In genomic region chr13:42762917-42763316, GRCh38 we compare ENCODE assay signal across 17 cellular contexts. TPM values are rescaled to one million over a fixed set of nuclear protein-coding genes. Genes with fewer than 3 reads are reported as not detected.
DNase-seq lines count a peak whose midpoint lies in the region; ATAC-seq and TF ChIP-seq lines count a peak whose summit lies in the region.
"Had no signal": no experiment of that assay in that cellular context is flagged by ENCODE, and none has a peak within 500 bp of the region (broad histone marks: within the 10 kb centered on the region; RNA-seq: fewer than 3 reads in every experiment).

No MANE protein-coding gene starts in this region.

- POLR2A ChIA-PET in SK-N-SH (lab: Yijun Ruan, JAX) = no interaction called here

- H3K27ac ChIP-seq in SK-N-SH (ENCODE audit: low read depth in 2 of 2, low read length in 1 of 2) (peak overlapping the region in 1 of 2 experiments; percentile 81; a peak in 2 of 4 replicates), neural progenitor cell (no peak overlapping the region)
- H3K27ac ChIP-seq: left ventricle myocardium inferior had no signal

- H4K20me1 ChIP-seq in SK-N-SH (ENCODE audit: insufficient read depth) (no peaks in the 10 kb centered on the region), neural progenitor cell (ENCODE audit: low read depth) (no peaks in the 10 kb centered on the region)

- H3K4me1 ChIP-seq in SK-N-SH (ENCODE audit: control insufficient read depth in 1 of 2, insufficient read depth in 2 of 2, low read depth in 1 of 2, low read length in 1 of 2) (no peaks in the 10 kb centered on the region), neural progenitor cell (no peaks in the 10 kb centered on the region)
- H3K4me1 ChIP-seq: left ventricle myocardium inferior, pancreas had no signal

- peaks cover 30% of the 10 kb centered on the region for H3K27me3 Mint-ChIP-seq in activated T-cell treated with anti-CD3 and anti-CD28 coated beads, Interleukin-2, amount 50 U/mL, for 72 hours (ENCODE audit: low read depth)
- H3K27me3 Mint-ChIP-seq in neural progenitor cell (ENCODE audit: insufficient read depth, low read depth) = no peaks in the 10 kb centered on the region

- ATAC-seq in activated T-cell treated with anti-CD3 and anti-CD28 coated beads, Interleukin-2, amount 50 U/mL, for 72 hours (replicated peaks in 1 of 2) = peak; percentile 39 to 73
- no peak for ATAC-seq in HG03097 (IDR thresholded peaks at IDR 0.05; ENCODE audit: low FRiP score, unreplicated experiment)
- ATAC-seq: pancreas had no signal

- H3K4me1 Mint-ChIP-seq in activated T-cell treated with anti-CD3 and anti-CD28 coated beads, Interleukin-2, amount 50 U/mL, for 72 hours (ENCODE audit: low read depth) = peaks cover 4% of the 10 kb centered on the region
- H3K4me1 Mint-ChIP-seq in neural progenitor cell = no peaks in the 10 kb centered on the region

- H3K36me3 Mint-ChIP-seq in activated T-cell treated with anti-CD3 and anti-CD28 coated beads, Interleukin-2, amount 50 U/mL, for 72 hours (ENCODE audit: insufficient read depth in 2 of 2) = no peaks in the 10 kb centered on the region
- no peaks in the 10 kb centered on the region for H3K36me3 Mint-ChIP-seq in neural progenitor cell

- H3K4me2 ChIP-seq in SK-N-SH (peak overlapping the region; percentile 8; the same call in 1 of the 2 replicates), neural progenitor cell (no peak overlapping the region)

- H3K9me3 ChIP-seq in SK-N-SH (no peaks in the 10 kb centered on the region), neural progenitor cell (ENCODE audit: low read depth) (no peaks in the 10 kb centered on the region)
- H3K9me3 ChIP-seq: left ventricle myocardium inferior, pancreas had no signal

- H3K9me2 ChIP-seq in SK-N-SH = no peaks in the 10 kb centered on the region

- TF ChIP-seq CTCF in SK-N-SH (IDR thresholded peaks at IDR 0.05) (no peak), neural progenitor cell (IDR thresholded peaks at IDR 0.05) (no peak)

- no peaks in the 10 kb centered on the region for H3K36me3 ChIP-seq in SK-N-SH (replicated peaks in 1 of 2; ENCODE audit: control insufficient read depth in 1 of 2, insufficient read depth in 2 of 2, low read length in 1 of 2)
- no peaks in the 10 kb centered on the region for H3K36me3 ChIP-seq in neural progenitor cell
- H3K36me3 ChIP-seq: left ventricle myocardium inferior, pancreas had no signal

- no peak for TF ChIP-seq RAD21 in SK-N-SH (IDR thresholded peaks at IDR 0.05; ENCODE audit: low read length)

- TF ChIP-seq EP300 in SK-N-SH (IDR thresholded peaks at IDR 0.05; ENCODE audit: borderline replicate concordance in 1 of 2, low read depth in 1 of 2, low read length in 1 of 2) = peak in 1 of 2 experiments; percentile 60; a peak in 1 of 4 replicates

- no peak overlapping the region for H3K27ac Mint-ChIP-seq in activated T-cell treated with anti-CD3 and anti-CD28 coated beads, Interleukin-2, amount 50 U/mL, for 72 hours
- no peak overlapping the region for H3K27ac Mint-ChIP-seq in neural progenitor cell

- CTCF ChIA-PET in SK-N-SH (lab: Yijun Ruan, JAX) = no interaction called here

- peak in 1 of 2 donors; percentile 6 for DNase-seq in activated T-cell treated with anti-CD3 and anti-CD28 coated beads, Interleukin-2, amount 50 U/mL, for 72 hours
- DNase-seq in activated T-cell treated with anti-CD3 and anti-CD28 coated beads for 4 hours (no peak), SK-N-SH (no peak), fibroblast of the conjunctiva (ENCODE audit: low read depth) (peak; percentile 55), stromal cell of bone marrow (ENCODE audit: low read depth) (peak; percentile 73), neural progenitor cell (ENCODE audit: low spot score) (no peak)
- no peak for DNase-seq in stimulated activated CD4-positive, alpha-beta T cell treated with anti-CD3 and anti-CD28 coated beads, Interleukin-12 subunit alpha, Interleukin-12 subunit beta, amount 100 ng/mL, for 4 hours
- DNase-seq: activated CD4-positive, CD25-positive, alpha-beta regulatory T cell treated with anti-CD3 and anti-CD28 coated beads, Interleukin-2, amount 50 U/mL, for 72 hours; activated T-cell treated with anti-CD3 and anti-CD28 coated beads, Interleukin-2, amount 50 U/mL, for 48 hours; caudate nucleus; left ventricle myocardium inferior; NCI-H1436 treated with DMSO at 0.1 percent for 48 hours; NCI-H774; pancreas had no signal

- H3K9me3 Mint-ChIP-seq in activated T-cell treated with anti-CD3 and anti-CD28 coated beads, Interleukin-2, amount 50 U/mL, for 72 hours = no peaks in the 10 kb centered on the region
- no peaks in the 10 kb centered on the region for H3K9me3 Mint-ChIP-seq in neural progenitor cell

- H3K27me3 ChIP-seq in SK-N-SH (ENCODE audit: insufficient read depth) (no peaks in the 10 kb centered on the region), neural progenitor cell (no peaks in the 10 kb centered on the region)
- H3K27me3 ChIP-seq: pancreas had no signal

- no peak overlapping the region for H3K4me3 Mint-ChIP-seq in activated T-cell treated with anti-CD3 and anti-CD28 coated beads, Interleukin-2, amount 50 U/mL, for 72 hours
- no peak overlapping the region for H3K4me3 Mint-ChIP-seq in neural progenitor cell

- peak overlapping the region; percentile 2; the same call in 1 of the 2 replicates for H3K9ac ChIP-seq in SK-N-SH
- no peak overlapping the region for H3K9ac ChIP-seq in neural progenitor cell

- peak overlapping the region; percentile 58; the same call in 1 of the 2 replicates for H2AFZ ChIP-seq in SK-N-SH (ENCODE audit: low read depth)
- H2AFZ ChIP-seq in neural progenitor cell (replicated peaks) = no peak overlapping the region

- H3F3A ChIP-seq in SK-N-SH (replicated peaks; ENCODE audit: insufficient read depth) = peaks cover 8% of the 10 kb centered on the region
- no peaks in the 10 kb centered on the region for H3F3A ChIP-seq in neural progenitor cell (ENCODE audit: low read depth)

- H3K4me3 ChIP-seq in SK-N-SH (ENCODE audit: low read depth in 2 of 2, low read length in 1 of 2) (no peak overlapping the region; a peak in 1 of 4 replicates), neural progenitor cell (no peak overlapping the region)
- H3K4me3 ChIP-seq: left ventricle myocardium inferior, pancreas had no signal

- WGBS in SK-N-SH (ENCODE audit: low lambda C conversion rate) = 17% methylated on average over 2 of the region's 2 CpGs

- H3K79me2 ChIP-seq in SK-N-SH (ENCODE audit: insufficient read depth) (no peaks in the 10 kb centered on the region), neural progenitor cell (ENCODE audit: low read depth) (no peaks in the 10 kb centered on the region)

TF ChIP-seq in SK-N-SH, 30 proteins besides CTCF, POLR2A, EP300 and RAD21 (continues in another document):
- TF ChIP-seq, protein P1, sequence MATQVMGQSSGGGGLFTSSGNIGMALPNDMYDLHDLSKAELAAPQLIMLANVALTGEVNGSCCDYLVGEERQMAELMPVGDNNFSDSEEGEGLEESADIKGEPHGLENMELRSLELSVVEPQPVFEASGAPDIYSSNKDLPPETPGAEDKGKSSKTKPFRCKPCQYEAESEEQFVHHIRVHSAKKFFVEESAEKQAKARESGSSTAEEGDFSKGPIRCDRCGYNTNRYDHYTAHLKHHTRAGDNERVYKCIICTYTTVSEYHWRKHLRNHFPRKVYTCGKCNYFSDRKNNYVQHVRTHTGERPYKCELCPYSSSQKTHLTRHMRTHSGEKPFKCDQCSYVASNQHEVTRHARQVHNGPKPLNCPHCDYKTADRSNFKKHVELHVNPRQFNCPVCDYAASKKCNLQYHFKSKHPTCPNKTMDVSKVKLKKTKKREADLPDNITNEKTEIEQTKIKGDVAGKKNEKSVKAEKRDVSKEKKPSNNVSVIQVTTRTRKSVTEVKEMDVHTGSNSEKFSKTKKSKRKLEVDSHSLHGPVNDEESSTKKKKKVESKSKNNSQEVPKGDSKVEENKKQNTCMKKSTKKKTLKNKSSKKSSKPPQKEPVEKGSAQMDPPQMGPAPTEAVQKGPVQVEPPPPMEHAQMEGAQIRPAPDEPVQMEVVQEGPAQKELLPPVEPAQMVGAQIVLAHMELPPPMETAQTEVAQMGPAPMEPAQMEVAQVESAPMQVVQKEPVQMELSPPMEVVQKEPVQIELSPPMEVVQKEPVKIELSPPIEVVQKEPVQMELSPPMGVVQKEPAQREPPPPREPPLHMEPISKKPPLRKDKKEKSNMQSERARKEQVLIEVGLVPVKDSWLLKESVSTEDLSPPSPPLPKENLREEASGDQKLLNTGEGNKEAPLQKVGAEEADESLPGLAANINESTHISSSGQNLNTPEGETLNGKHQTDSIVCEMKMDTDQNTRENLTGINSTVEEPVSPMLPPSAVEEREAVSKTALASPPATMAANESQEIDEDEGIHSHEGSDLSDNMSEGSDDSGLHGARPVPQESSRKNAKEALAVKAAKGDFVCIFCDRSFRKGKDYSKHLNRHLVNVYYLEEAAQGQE (IDR thresholded peaks at IDR 0.05; ENCODE audit: low read depth, low read length) = no peak
- TF ChIP-seq JUND (IDR thresholded peaks at IDR 0.05) = peak; percentile 87
- TF ChIP-seq, protein P2, sequence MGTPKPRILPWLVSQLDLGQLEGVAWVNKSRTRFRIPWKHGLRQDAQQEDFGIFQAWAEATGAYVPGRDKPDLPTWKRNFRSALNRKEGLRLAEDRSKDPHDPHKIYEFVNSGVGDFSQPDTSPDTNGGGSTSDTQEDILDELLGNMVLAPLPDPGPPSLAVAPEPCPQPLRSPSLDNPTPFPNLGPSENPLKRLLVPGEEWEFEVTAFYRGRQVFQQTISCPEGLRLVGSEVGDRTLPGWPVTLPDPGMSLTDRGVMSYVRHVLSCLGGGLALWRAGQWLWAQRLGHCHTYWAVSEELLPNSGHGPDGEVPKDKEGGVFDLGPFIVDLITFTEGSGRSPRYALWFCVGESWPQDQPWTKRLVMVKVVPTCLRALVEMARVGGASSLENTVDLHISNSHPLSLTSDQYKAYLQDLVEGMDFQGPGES (IDR thresholded peaks at IDR 0.05; ENCODE audit: low read depth, low read length) = no peak
- TF ChIP-seq TEAD4 (IDR thresholded peaks at IDR 0.05; ENCODE audit: borderline replicate concordance, insufficient read depth) = no peak
- TF ChIP-seq, protein P3, sequence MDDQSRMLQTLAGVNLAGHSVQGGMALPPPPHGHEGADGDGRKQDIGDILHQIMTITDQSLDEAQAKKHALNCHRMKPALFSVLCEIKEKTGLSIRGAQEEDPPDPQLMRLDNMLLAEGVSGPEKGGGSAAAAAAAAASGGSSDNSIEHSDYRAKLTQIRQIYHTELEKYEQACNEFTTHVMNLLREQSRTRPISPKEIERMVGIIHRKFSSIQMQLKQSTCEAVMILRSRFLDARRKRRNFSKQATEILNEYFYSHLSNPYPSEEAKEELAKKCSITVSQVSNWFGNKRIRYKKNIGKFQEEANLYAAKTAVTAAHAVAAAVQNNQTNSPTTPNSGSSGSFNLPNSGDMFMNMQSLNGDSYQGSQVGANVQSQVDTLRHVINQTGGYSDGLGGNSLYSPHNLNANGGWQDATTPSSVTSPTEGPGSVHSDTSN (IDR thresholded peaks at IDR 0.05) = peak; percentile 58
- TF ChIP-seq RXRA (IDR thresholded peaks at IDR 0.05; ENCODE audit: borderline replicate concordance, low read depth) = no peak
- no peak for TF ChIP-seq GABPA (IDR thresholded peaks at IDR 0.05; ENCODE audit: low read depth)

RNA-seq across cellular contexts. Expression of gene FAM216B, which starts 18.5 kb away (rescaled TPM):
- not detected for total RNA-seq in activated T-cell treated with anti-CD3 and anti-CD28 coated beads, Interleukin-2, amount 50 U/mL, for 72 hours
- not detected in 2 replicates for polyA plus RNA-seq in SK-N-SH (2012; rRNA removed)
- polyA plus RNA-seq in SK-N-SH (2012; cell fraction: cytosol; rRNA removed) = 0.01 TPM in 1 of 2 replicates, not detected in the other
- polyA plus RNA-seq in SK-N-SH (2012; cell fraction: nucleus; rRNA removed) = not detected in 2 replicates
- total RNA-seq in neural progenitor cell (ENCODE audit: low replicate concordance) = not detected in 2 replicates
- total RNA-seq: glomerular endothelial cell, subcutaneous adipose tissue had no signal
- polyA plus RNA-seq: pancreas had no signal

Comparison
In these comparisons a context has a peak if more than half of its experiments do, and no peak if none do; other contexts are left out.
1. DNase-seq: peak in fibroblast of the conjunctiva (single experiment) and stromal cell of bone marrow (single experiment); none in activated T-cell treated with anti-CD3 and anti-CD28 coated beads for 4 hours (single experiment), SK-N-SH (single experiment), stimulated activated CD4-positive, alpha-beta T cell treated with anti-CD3 and anti-CD28 coated beads, Interleukin-12 subunit alpha, Interleukin-12 subunit beta, amount 100 ng/mL, for 4 hours (single experiment) and neural progenitor cell (single experiment).